ENCODE assay signal across 26 cellular contexts in genomic region chrX:137848291-137848905, GRCh38.
"Had no signal": no experiment of that assay in that cellular context is flagged by ENCODE, and none has a peak within 500 bp of the region (broad histone marks: within the 10 kb centered on the region; RNA-seq: fewer than 3 reads in every experiment).

No MANE protein-coding gene starts in this region.

- H3K36me3 ChIP-seq: breast epithelium, heart right ventricle, neutrophil, uterus had no signal

- H3K27ac ChIP-seq: breast epithelium, foreskin keratinocyte, heart right ventricle, neutrophil, skin epidermis, uterus had no signal

- H3K9me3 Mint-ChIP-seq: activated B cell treated with CpG ODN at 0.5 μM for 24 hours; activated CD8-positive, alpha-beta T cell treated with anti-CD3 and anti-CD28 coated beads for 36 hours; activated naive CD4-positive, alpha-beta T cell treated with anti-CD3 and anti-CD28 coated beads, Interleukin-2, amount 50 U/mL, for 24 hours; activated naive CD8-positive, alpha-beta T cell treated with anti-CD3 and anti-CD28 coated beads, Interleukin-2, amount 50 U/mL, for 24 hours; activated T-helper 2 cell treated with anti-CD3 and anti-CD28 coated beads, Interferon-gamma antibody, Interleukin-2, Interleukin-4, amounts not matched to agents 10 μg/mL and 5 μg/mL and 100 μg/mL, durations not matched to agents 14 hours and 24 hours and 36 hours; stimulated activated naive CD8-positive, alpha-beta T cell treated with anti-CD3 and anti-CD28 coated beads, Interleukin-15, amount 100 ng/mL, for 72 hours; type B pancreatic cell had no signal

- ATAC-seq: activated CD8-positive, alpha-beta T cell treated with anti-CD3 and anti-CD28 coated beads for 36 hours; activated naive CD8-positive, alpha-beta T cell treated with anti-CD3 and anti-CD28 coated beads, Interleukin-2, amount 50 U/mL, for 24 hours; esophagus mucosa; foreskin keratinocyte; heart right ventricle; left ventricle myocardium superior; sciatic nerve; stimulated activated naive CD8-positive, alpha-beta T cell treated with anti-CD3 and anti-CD28 coated beads, Interleukin-15, amount 100 ng/mL, for 72 hours had no signal

- H3K27me3 ChIP-seq: foreskin keratinocyte, neutrophil had no signal

- H3K4me3 ChIP-seq: breast epithelium, heart right ventricle, skin epidermis, uterus had no signal

- H3K4me1 Mint-ChIP-seq: activated B cell treated with CpG ODN at 0.5 μM for 24 hours; activated naive CD4-positive, alpha-beta T cell treated with anti-CD3 and anti-CD28 coated beads, Interleukin-2, amount 50 U/mL, for 24 hours; activated naive CD8-positive, alpha-beta T cell treated with anti-CD3 and anti-CD28 coated beads, Interleukin-2, amount 50 U/mL, for 24 hours; stimulated activated naive CD8-positive, alpha-beta T cell treated with anti-CD3 and anti-CD28 coated beads, Interleukin-15, amount 100 ng/mL, for 72 hours had no signal

- H3K36me3 Mint-ChIP-seq: activated naive CD4-positive, alpha-beta T cell treated with anti-CD3 and anti-CD28 coated beads, Interleukin-2, amount 50 U/mL, for 24 hours; type B pancreatic cell had no signal

- H3K4me1 ChIP-seq: breast epithelium, foreskin keratinocyte, heart right ventricle, uterus had no signal

- H3K27ac Mint-ChIP-seq: activated B cell treated with CpG ODN at 0.5 μM for 24 hours; activated CD8-positive, alpha-beta T cell treated with anti-CD3 and anti-CD28 coated beads for 36 hours; activated naive CD4-positive, alpha-beta T cell treated with anti-CD3 and anti-CD28 coated beads, Interleukin-2, amount 50 U/mL, for 24 hours; activated naive CD8-positive, alpha-beta T cell treated with anti-CD3 and anti-CD28 coated beads, Interleukin-2, amount 50 U/mL, for 24 hours; activated T-helper 2 cell treated with anti-CD3 and anti-CD28 coated beads, Interferon-gamma antibody, Interleukin-2, Interleukin-4, amounts not matched to agents 10 μg/mL and 5 μg/mL and 100 μg/mL, durations not matched to agents 14 hours and 24 hours and 36 hours; type B pancreatic cell had no signal

- DNase-seq: activated B cell treated with CpG ODN at 0.5 μM for 24 hours; activated CD4-positive, alpha-beta T cell treated with anti-CD3 and anti-CD28 coated beads, Interleukin-2, amount 50 U/mL, for 1 hour; activated CD8-positive, alpha-beta T cell treated with anti-CD3 and anti-CD28 coated beads for 36 hours; activated naive CD8-positive, alpha-beta T cell treated with anti-CD3 and anti-CD28 coated beads, Interleukin-2, amount 50 U/mL, for 24 hours; activated T-cell treated with anti-CD3 and anti-CD28 coated beads, Interleukin-2, amount 50 U/mL, for 48 hours; amygdala; central memory CD4-positive, alpha-beta T cell; foreskin keratinocyte; heart right ventricle; islet precursor cell; left ventricle myocardium superior; stimulated activated CD4-positive, alpha-beta T cell treated with anti-CD3 and anti-CD28 coated beads, Interleukin-12 subunit alpha, Interleukin-12 subunit beta, amount 100 ng/mL, for 4 hours; stimulated activated CD4-positive, alpha-beta T cell treated with anti-CD3 and anti-CD28 coated beads, Interleukin-4, amount 100 ng/mL, for 1 hour; stimulated activated naive CD8-positive, alpha-beta T cell treated with anti-CD3 and anti-CD28 coated beads, Interleukin-15, amount 100 ng/mL, for 72 hours; substantia nigra; T-helper 2 cell; uterus had no signal

- H3K9me3 ChIP-seq: breast epithelium, heart right ventricle, neutrophil, uterus had no signal

- H3K27me3 Mint-ChIP-seq: activated B cell treated with CpG ODN at 0.5 μM for 24 hours; activated CD8-positive, alpha-beta T cell treated with anti-CD3 and anti-CD28 coated beads for 36 hours; activated naive CD8-positive, alpha-beta T cell treated with anti-CD3 and anti-CD28 coated beads, Interleukin-2, amount 50 U/mL, for 24 hours; stimulated activated naive CD8-positive, alpha-beta T cell treated with anti-CD3 and anti-CD28 coated beads, Interleukin-15, amount 100 ng/mL, for 72 hours; type B pancreatic cell had no signal

- H3K4me3 Mint-ChIP-seq: activated B cell treated with CpG ODN at 0.5 μM for 24 hours; activated CD8-positive, alpha-beta T cell treated with anti-CD3 and anti-CD28 coated beads for 36 hours; activated naive CD4-positive, alpha-beta T cell treated with anti-CD3 and anti-CD28 coated beads, Interleukin-2, amount 50 U/mL, for 24 hours; activated naive CD8-positive, alpha-beta T cell treated with anti-CD3 and anti-CD28 coated beads, Interleukin-2, amount 50 U/mL, for 24 hours; nephron; stimulated activated naive CD8-positive, alpha-beta T cell treated with anti-CD3 and anti-CD28 coated beads, Interleukin-15, amount 100 ng/mL, for 72 hours; type B pancreatic cell had no signal
